ENCODE assay signal across 17 cellular contexts in genomic region chr1:39187276-39188046, GRCh38. TPM values are rescaled to one million over a fixed set of nuclear protein-coding genes. Genes with fewer than 3 reads are reported as not detected.
DNase-seq lines count a peak whose midpoint lies in the region; ATAC-seq, FAIRE-seq and TF ChIP-seq lines count a peak whose summit lies in the region.
"Had no signal": no experiment of that assay in that cellular context is flagged by ENCODE, and none has a peak within 500 bp of the region (broad histone marks: within the 10 kb centered on the region; RNA-seq: fewer than 3 reads in every experiment).

No MANE protein-coding gene starts in this region.

- H3K9me1 ChIP-seq in endothelial cell of umbilical vein (replicated peaks; ENCODE audit: control insufficient read depth, extremely low read depth, insufficient read depth, low read length) = no peaks in the 10 kb centered on the region

- H3K9ac ChIP-seq in endothelial cell of umbilical vein (replicated peaks; ENCODE audit: extremely low read depth, insufficient read depth, low read length) (no peak overlapping the region), Karpas-422 (ENCODE audit: low read length) (no peak overlapping the region)

- intact Hi-C loops in endothelial cell of umbilical vein (cut with micrococcal nuclease) = no loop called here

- BruUV-seq in endothelial cell of umbilical vein (replicated peaks; lab: Mats Ljungman, UMichigan) = no TSS peak

- H3K9me3 Mint-ChIP-seq in activated naive CD4-positive, alpha-beta T cell treated with anti-CD3 and anti-CD28 coated beads, Interleukin-2, amount 10 ng/mL, durations not matched to agents 7 days and 5 days = no peaks in the 10 kb centered on the region
- H3K9me3 Mint-ChIP-seq in WTC11 = no peaks in the 10 kb centered on the region
- no peaks in the 10 kb centered on the region for H3K9me3 Mint-ChIP-seq in stimulated activated memory B cell treated with anti-CD40 and anti-IgM and Interleukin-4, amounts not matched to agents 10 μg/mL and 1 μg/mL and 100 μg/mL, for 72 hours
- H3K9me3 Mint-ChIP-seq: type B pancreatic cell had no signal

- no peaks in the 10 kb centered on the region for H4K20me1 ChIP-seq in endothelial cell of umbilical vein (replicated peaks; ENCODE audit: control insufficient read depth, extremely low read depth, insufficient read depth, low read length)
- H4K20me1 ChIP-seq in Karpas-422 (ENCODE audit: insufficient read depth, low read depth, low read length) = no peaks in the 10 kb centered on the region

- H3K4me3 ChIP-seq in endothelial cell of umbilical vein (replicated peaks in 1 of 3; ENCODE audit: insufficient read depth in 1 of 3, low read depth in 1 of 3, low read length in 3 of 3) (no peak overlapping the region), Karpas-422 (ENCODE audit: low read length) (no peak overlapping the region)
- H3K4me3 ChIP-seq: gastroesophageal sphincter had no signal

- H3K9me3 ChIP-seq in endothelial cell of umbilical vein (replicated peaks; ENCODE audit: control insufficient read depth, insufficient read depth, low read length) (no peaks in the 10 kb centered on the region), Karpas-422 (ENCODE audit: low read length) (no peaks in the 10 kb centered on the region)
- H3K9me3 ChIP-seq: gastroesophageal sphincter had no signal

- no peaks in the 10 kb centered on the region for H3K36me3 Mint-ChIP-seq in activated naive CD4-positive, alpha-beta T cell treated with anti-CD3 and anti-CD28 coated beads, Interleukin-2, amount 10 ng/mL, durations not matched to agents 7 days and 5 days
- no peaks in the 10 kb centered on the region for H3K36me3 Mint-ChIP-seq in WTC11
- H3K36me3 Mint-ChIP-seq in stimulated activated memory B cell treated with anti-CD40 and anti-IgM and Interleukin-4, amounts not matched to agents 10 μg/mL and 1 μg/mL and 100 μg/mL, for 72 hours = no peaks in the 10 kb centered on the region

- peaks cover 93% of the 10 kb centered on the region for H3K4me1 ChIP-seq in endothelial cell of umbilical vein (ENCODE audit: control insufficient read depth, extremely low read depth, insufficient read depth, low read length)
- H3K4me1 ChIP-seq in Karpas-422 (ENCODE audit: low read length) = no peaks in the 10 kb centered on the region

- peaks cover 86% of the 10 kb centered on the region for H3K79me2 ChIP-seq in endothelial cell of umbilical vein (ENCODE audit: control insufficient read depth, insufficient read depth, low read length)
- H3K79me2 ChIP-seq in Karpas-422 (ENCODE audit: low read length) = no peaks in the 10 kb centered on the region

- H3K27me3 Mint-ChIP-seq in activated naive CD4-positive, alpha-beta T cell treated with anti-CD3 and anti-CD28 coated beads, Interleukin-2, amount 10 ng/mL, durations not matched to agents 7 days and 5 days = no peaks in the 10 kb centered on the region
- H3K27me3 Mint-ChIP-seq in WTC11 (ENCODE audit: low read depth) = no peaks in the 10 kb centered on the region
- H3K27me3 Mint-ChIP-seq in stimulated activated memory B cell treated with anti-CD40 and anti-IgM and Interleukin-4, amounts not matched to agents 10 μg/mL and 1 μg/mL and 100 μg/mL, for 72 hours = no peaks in the 10 kb centered on the region
- H3K27me3 Mint-ChIP-seq: type B pancreatic cell had no signal

- TF ChIP-seq POLR2A in endothelial cell of umbilical vein (IDR thresholded peaks at IDR 0.05; ENCODE audit: low read depth, low read length) = no peak

- ATAC-seq in WTC11 = no peak
- ATAC-seq in stimulated activated memory B cell treated with anti-CD40 and anti-IgM and Interleukin-4, amounts not matched to agents 10 μg/mL and 1 μg/mL and 100 μg/mL, for 72 hours = no peak
- ATAC-seq: gastroesophageal sphincter, sciatic nerve had no signal

- H3K4me1 Mint-ChIP-seq in activated naive CD4-positive, alpha-beta T cell treated with anti-CD3 and anti-CD28 coated beads, Interleukin-2, amount 10 ng/mL, durations not matched to agents 7 days and 5 days = peaks cover 82% of the 10 kb centered on the region
- peaks cover 77% of the 10 kb centered on the region for H3K4me1 Mint-ChIP-seq in WTC11
- H3K4me1 Mint-ChIP-seq in stimulated activated memory B cell treated with anti-CD40 and anti-IgM and Interleukin-4, amounts not matched to agents 10 μg/mL and 1 μg/mL and 100 μg/mL, for 72 hours = peaks cover 75% of the 10 kb centered on the region

- no peak for FAIRE-seq in endothelial cell of umbilical vein (lab: Jason Lieb, UNC)

- H2AFZ ChIP-seq in endothelial cell of umbilical vein (ENCODE audit: low read depth, low read length) (no peak overlapping the region), Karpas-422 (ENCODE audit: low read length) (no peak overlapping the region)

- peak overlapping the region; percentile 12 for H3K4me2 ChIP-seq in endothelial cell of umbilical vein (ENCODE audit: insufficient read depth, low read length)
- H3K4me2 ChIP-seq in Karpas-422 (ENCODE audit: low read depth, low read length, poor library complexity, severe bottlenecking) = no peak overlapping the region

- peak overlapping the region; percentile 65 for H3K27ac Mint-ChIP-seq in activated naive CD4-positive, alpha-beta T cell treated with anti-CD3 and anti-CD28 coated beads, Interleukin-2, amount 10 ng/mL, durations not matched to agents 7 days and 5 days
- peak overlapping the region; percentile 84 for H3K27ac Mint-ChIP-seq in WTC11
- peak overlapping the region; percentile 83 for H3K27ac Mint-ChIP-seq in stimulated activated memory B cell treated with anti-CD40 and anti-IgM and Interleukin-4, amounts not matched to agents 10 μg/mL and 1 μg/mL and 100 μg/mL, for 72 hours
- H3K27ac Mint-ChIP-seq: type B pancreatic cell had no signal

- H3K36me3 ChIP-seq in endothelial cell of umbilical vein (ENCODE audit: control insufficient read depth in 2 of 2, extremely low read depth in 1 of 2, insufficient read depth in 2 of 2, low read length in 2 of 2) (no peaks in the 10 kb centered on the region), Karpas-422 (ENCODE audit: insufficient read depth, low read length) (no peaks in the 10 kb centered on the region)
- H3K36me3 ChIP-seq: gastroesophageal sphincter had no signal

- CTCF ChIA-PET in activated naive CD4-positive, alpha-beta T cell treated with anti-CD3 and anti-CD28 coated beads, Interleukin-2, amount 10 ng/mL, durations not matched to agents 7 days and 5 days (lab: Charles Lee) = interaction anchor here (0.6 to 8.1 kb wide), 6 partner anchors 8 to 176 kb away, joined by 3 to 208 read pairs (median 72); no protein-coding TSS in a partner anchor
- CTCF ChIA-PET in WTC11 (lab: Charles Lee) = interaction anchor here (1.0 to 5.9 kb wide), 7 partner anchors 17 to 89 kb away, joined by 3 to 72 read pairs (median 4); no protein-coding TSS in a partner anchor
- CTCF ChIA-PET in endothelial cell of umbilical vein (lab: Charles Lee) = interaction anchor here (0.9 to 11.2 kb wide), 8 partner anchors 12 to 89 kb away, joined by 3 to 310 read pairs (median 4); partner anchors contain the start of gene MACF1

- POLR2A ChIA-PET in WTC11 (lab: Charles Lee) (interaction anchor here (0.5 kb wide), 1 partner anchor 85 kb away, joined by 5 read pairs; no protein-coding TSS in a partner anchor), endothelial cell of umbilical vein (lab: Charles Lee) (interaction anchor here (0.6 kb wide), 1 partner anchor 11 kb away, joined by 4 read pairs; no protein-coding TSS in a partner anchor)

- no peaks in the 10 kb centered on the region for H3K9me2 ChIP-seq in Karpas-422 (replicated peaks; ENCODE audit: insufficient read depth, low read length)

- dilution Hi-C loops in endothelial cell of umbilical vein (cut with MboI; ENCODE audit: extremely low pct_ligation_motif_present, low sequenced_read_pairs) = no loop called here

- TF ChIP-seq CTCF in WTC11 (IDR thresholded peaks at IDR 0.05) (no peak), endothelial cell of umbilical vein (IDR thresholded peaks at IDR 0.05; ENCODE audit: extremely low read depth in 1 of 2, insufficient read depth in 1 of 2, low read depth in 1 of 2, low read length in 2 of 2) (no peak)

- no peak overlapping the region for H3K4me3 Mint-ChIP-seq in activated naive CD4-positive, alpha-beta T cell treated with anti-CD3 and anti-CD28 coated beads, Interleukin-2, amount 10 ng/mL, durations not matched to agents 7 days and 5 days
- no peak overlapping the region for H3K4me3 Mint-ChIP-seq in WTC11
- no peak overlapping the region for H3K4me3 Mint-ChIP-seq in stimulated activated memory B cell treated with anti-CD40 and anti-IgM and Interleukin-4, amounts not matched to agents 10 μg/mL and 1 μg/mL and 100 μg/mL, for 72 hours
- H3K4me3 Mint-ChIP-seq: type B pancreatic cell had no signal

- peak overlapping the region; percentile 95 for H3K27ac ChIP-seq in endothelial cell of umbilical vein (ENCODE audit: insufficient read depth, low read depth, low read length)
- no peak overlapping the region for H3K27ac ChIP-seq in Karpas-422 (ENCODE audit: low read length)

- no peaks in the 10 kb centered on the region for H3K27me3 ChIP-seq in endothelial cell of umbilical vein (ENCODE audit: control insufficient read depth in 2 of 2, insufficient read depth in 2 of 2, low read length in 2 of 2)
- H3K27me3 ChIP-seq in Karpas-422 (ENCODE audit: low read length) = no peaks in the 10 kb centered on the region
- H3K27me3 ChIP-seq: gastroesophageal sphincter had no signal

- no peak for DNase-seq in activated naive CD4-positive, alpha-beta T cell treated with anti-CD3 and anti-CD28 coated beads, Interleukin-2, amount 10 ng/mL, durations not matched to agents 7 days and 5 days
- no peak for DNase-seq in activated naive CD4-positive, alpha-beta T cell (lab: John Stamatoyannopoulos, UW)
- DNase-seq in WTC11 (ENCODE audit: low spot score) (no peak), endothelial cell of umbilical vein (ENCODE audit: low read depth, low spot score) (no peak), KG1 (lab: John Stamatoyannopoulos, UW) (no peak), Karpas-422 (no peak)
- no peak for DNase-seq in activated effector memory CD4-positive, alpha-beta T cell treated with Interleukin-2 at 50 U/mL for 16 hours
- DNase-seq: activated CD4-positive, CD25-positive, alpha-beta regulatory T cell treated with anti-CD3 and anti-CD28 coated beads, Interleukin-2, amount 50 U/mL, for 72 hours; mesenchymal stem cell; NCI-H1417 treated with DMSO at 0.1 percent for 48 hours; NCI-H524 treated with DMSO at 0.1 percent for 48 hours; stimulated activated CD4-positive, alpha-beta T cell treated with anti-CD3 and anti-CD28 coated beads, Interleukin-2, amount 100 ng/mL, for 48 hours; stimulated activated CD8-positive, alpha-beta memory T cell treated with anti-CD3 and anti-CD28 coated beads, Interleukin-4, amount 100 ng/mL, for 48 hours had no signal

RNA-seq across cellular contexts. Expression of gene MACF1, which starts 17.0 kb away (rescaled TPM):
- total RNA-seq in WTC11 (2021) (214 to 327 TPM (median 222 TPM) in 3 replicates), endothelial cell of umbilical vein (566 and 587 TPM in 2 replicates)
- 105 and 122 TPM in 2 replicates for polyA plus RNA-seq in endothelial cell of umbilical vein
- polyA plus RNA-seq in endothelial cell of umbilical vein (2011; cell fraction: cytosol; rRNA removed) = 88.8 and 94.8 TPM in 2 replicates
- 706 and 748 TPM in 2 replicates for polyA plus RNA-seq in endothelial cell of umbilical vein (2011; cell fraction: nucleus; rRNA removed)
- 235 and 287 TPM in 2 replicates for polyA plus RNA-seq in endothelial cell of umbilical vein (2012)
- polyA minus RNA-seq in endothelial cell of umbilical vein = 720 and 782 TPM in 2 replicates
- polyA minus RNA-seq in endothelial cell of umbilical vein (2011; cell fraction: cytosol; rRNA and poly(A)+ RNA removed) = 48.2 TPM
- polyA minus RNA-seq in endothelial cell of umbilical vein (2011; cell fraction: nucleus; rRNA and poly(A)+ RNA removed) = 1,459 and 2,004 TPM in 2 replicates
- total RNA-seq in Karpas-422 (2014; rRNA removed; shearing (Covaris generic); ENCODE audit: low replicate concordance) = 4.9 and 6.2 TPM in 2 replicates

Comparison
In these comparisons a context has a peak if more than half of its experiments do, and no peak if none do; other contexts are left out.
1. RNA of gene MACF1, which starts 17.0 kb away (total RNA-seq): 566 to 587 TPM in endothelial cell of umbilical vein and 214 to 327 TPM in WTC11; 4.9 to 6.2 TPM in Karpas-422; every median in the first group is over 10 times any median in the second.
2. Peak in every context shown above with its lines, with median percentiles within 50 percentile points of each other: H3K27ac Mint-ChIP-seq.